In genomic region chr12:19530631-19531020, GRCh38 we compare ENCODE assay signal across 19 cellular contexts.
DNase-seq lines count a peak whose midpoint lies in the region; ATAC-seq, FAIRE-seq and TF ChIP-seq lines count a peak whose summit lies in the region.
"Had no signal": no experiment of that assay in that cellular context is flagged by ENCODE, and none has a peak within 500 bp of the region (broad histone marks: within the 10 kb centered on the region; RNA-seq: fewer than 3 reads in every experiment).

No MANE protein-coding gene starts in this region.

- peaks cover 10% of the 10 kb centered on the region for H3K27me3 Mint-ChIP-seq in endothelial cell (ENCODE audit: unreplicated experiment)

- H3K4me2 ChIP-seq in HepG2 (ENCODE audit: low read depth, low read length), result no peak overlapping the region

- intact Hi-C loops in HepG2 (cut with micrococcal nuclease; ENCODE audit: unreplicated experiment), result no loop called here

- no peaks in the 10 kb centered on the region for H3K79me2 ChIP-seq in HepG2 (ENCODE audit: insufficient read depth, low read length)

- no peak overlapping the region for H2AFZ ChIP-seq in HepG2 (ENCODE audit: low read length)

- no peak overlapping the region for H3K4me3 Mint-ChIP-seq in endothelial cell (ENCODE audit: unreplicated experiment)
- H3K4me3 Mint-ChIP-seq: activated naive CD4-positive, alpha-beta T cell treated with anti-CD3 and anti-CD28 coated beads for 36 hours; H9 had no signal

- peaks cover 39% of the 10 kb centered on the region for H3K4me1 Mint-ChIP-seq in endothelial cell (ENCODE audit: unreplicated experiment)

- H3K27me3 ChIP-seq in HepG2 (ENCODE audit: control insufficient read depth in 1 of 2, insufficient read depth in 2 of 2, low read length in 2 of 2), result no peaks in the 10 kb centered on the region; a peak in 1 of 5 replicates
- H3K27me3 ChIP-seq: cardiac muscle cell, MG63, neutrophil had no signal

- H3K9me3 ChIP-seq in HepG2 (ENCODE audit: low read length), result peaks cover 6% of the 10 kb centered on the region; the same call in 1 of the 2 replicates
- H3K9me3 ChIP-seq: neutrophil had no signal

- no peaks in the 10 kb centered on the region for H3K36me3 ChIP-seq in HepG2 (replicated peaks in 1 of 2; ENCODE audit: control insufficient read depth in 1 of 2, insufficient read depth in 2 of 2, low read length in 2 of 2)
- H3K36me3 ChIP-seq: cardiac muscle cell, MG63, neutrophil had no signal

- ATAC-seq in HepG2 (no peak), GM18870 (IDR thresholded peaks at IDR 0.05; ENCODE audit: unreplicated experiment) (no peak), HG03095 (IDR thresholded peaks at IDR 0.05; ENCODE audit: unreplicated experiment) (no peak), esophagus mucosa (no peak)
- ATAC-seq: GM12878 had no signal

- H3K27ac Mint-ChIP-seq in endothelial cell (ENCODE audit: unreplicated experiment), result no peak overlapping the region
- H3K27ac Mint-ChIP-seq: activated naive CD4-positive, alpha-beta T cell treated with anti-CD3 and anti-CD28 coated beads for 36 hours had no signal

- H4K20me1 ChIP-seq in HepG2 (ENCODE audit: insufficient read depth, low read length), result no peaks in the 10 kb centered on the region

- no peak for TF ChIP-seq RAD21 in HepG2 (CRISPR knock-in tag; IDR thresholded peaks at IDR 0.05)

- TF ChIP-seq POLR2A in HepG2 (IDR thresholded peaks at IDR 0.05; ENCODE audit: insufficient read depth in 1 of 2, low read depth in 2 of 2, low read length in 2 of 2), result no peak

- BruUV-seq in HepG2 (replicated peaks; lab: Mats Ljungman, UMichigan), result no TSS peak

- TF ChIP-seq CTCF in choroid plexus epithelial cell (conservative IDR thresholded peaks at IDR 0.05; ENCODE audit: low read depth, low read length), result no peak
- no peak for TF ChIP-seq CTCF in HepG2 (CRISPR knock-in tag; IDR thresholded peaks at IDR 0.05)
- no peak for TF ChIP-seq CTCF in endothelial cell (IDR thresholded peaks at IDR 0.05; ENCODE audit: unreplicated experiment)

- POLR2A ChIA-PET in HepG2 (lab: Yijun Ruan, JAX), result no interaction called here

- H3K4me3 ChIP-seq in choroid plexus epithelial cell (ENCODE audit: low read depth, low read length), result no peak overlapping the region
- H3K4me3 ChIP-seq in HepG2 (replicated peaks in 1 of 3; ENCODE audit: insufficient read depth in 1 of 3, low read depth in 2 of 3, low read length in 3 of 3), result no peak overlapping the region
- H3K4me3 ChIP-seq: cardiac muscle cell, GM12878, MG63 had no signal

- no peak overlapping the region for H3K9ac ChIP-seq in HepG2 (ENCODE audit: insufficient read depth, low read depth, low read length)

- CTCF ChIA-PET in HepG2 (lab: Yijun Ruan, JAX; ENCODE audit: low intra/inter-chr PET ratio, low total read pairs), result no interaction called here

- TF ChIP-seq EP300 in HepG2 (IDR thresholded peaks at IDR 0.05; ENCODE audit: low read depth in 2 of 2, low read length in 2 of 2) (no peak), HepG2 (CRISPR knock-in tag; IDR thresholded peaks at IDR 0.05; ENCODE audit: borderline replicate concordance) (no peak)

- H3K4me1 ChIP-seq in HepG2 (ENCODE audit: insufficient read depth, low read length), result peaks cover 6% of the 10 kb centered on the region; the same call in 1 of the 2 replicates

- H3K9me3 Mint-ChIP-seq in endothelial cell (ENCODE audit: unreplicated experiment), result no peaks in the 10 kb centered on the region

- no peak for FAIRE-seq in HepG2 (lab: Jason Lieb, UNC)
- FAIRE-seq: GM12878, kidney had no signal

- in situ Hi-C loops in HepG2 (cut with HindIII; ENCODE audit: extremely low pct_ligation_motif_present, low pct_unique_long_range_greater_than_20kb), result no loop called here

- H3K27ac ChIP-seq in HepG2 (ENCODE audit: extremely low read length, insufficient read depth, low read length), result no peak overlapping the region
- H3K27ac ChIP-seq: cardiac muscle cell, neutrophil had no signal

- DNase-seq in AG08395 (ENCODE audit: low spot score), result peak; percentile 47
- peak; percentile 64 for DNase-seq in LHCN-M2 (ENCODE audit: low read depth)
- peak; percentile 65 for DNase-seq in choroid plexus epithelial cell (ENCODE audit: low read depth)
- DNase-seq in HepG2 (ENCODE audit: low spot score), result no peak
- no peak for DNase-seq in endothelial cell (ENCODE audit: low spot score)
- DNase-seq: activated naive CD4-positive, alpha-beta T cell treated with anti-CD3 and anti-CD28 coated beads for 36 hours; effector CD4-positive, alpha-beta T cell; H9; kidney; MG63; NCI-H2081; NCI-H82; T-helper 9 cell had no signal

- H3K36me3 Mint-ChIP-seq in endothelial cell (ENCODE audit: low read depth, unreplicated experiment), result peaks cover 9% of the 10 kb centered on the region

TF ChIP-seq in HepG2, 621 proteins besides CTCF, POLR2A, EP300 and RAD21:
- TF ChIP-seq, protein P1, sequence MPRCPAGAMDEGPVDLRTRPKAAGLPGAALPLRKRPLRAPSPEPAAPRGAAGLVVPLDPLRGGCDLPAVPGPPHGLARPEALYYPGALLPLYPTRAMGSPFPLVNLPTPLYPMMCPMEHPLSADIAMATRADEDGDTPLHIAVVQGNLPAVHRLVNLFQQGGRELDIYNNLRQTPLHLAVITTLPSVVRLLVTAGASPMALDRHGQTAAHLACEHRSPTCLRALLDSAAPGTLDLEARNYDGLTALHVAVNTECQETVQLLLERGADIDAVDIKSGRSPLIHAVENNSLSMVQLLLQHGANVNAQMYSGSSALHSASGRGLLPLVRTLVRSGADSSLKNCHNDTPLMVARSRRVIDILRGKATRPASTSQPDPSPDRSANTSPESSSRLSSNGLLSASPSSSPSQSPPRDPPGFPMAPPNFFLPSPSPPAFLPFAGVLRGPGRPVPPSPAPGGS (CRISPR knock-in tag; IDR thresholded peaks at IDR 0.05), result no peak
- TF ChIP-seq CEBPB (IDR thresholded peaks at IDR 0.05; ENCODE audit: borderline replicate concordance, low read depth, low read length), result peak; percentile 41; the same call in 1 of the 2 replicates

Comparison
In these comparisons a context has a peak if more than half of its experiments do, and no peak if none do; other contexts are left out.
1. DNase-seq: peak in AG08395 (single experiment), LHCN-M2 (single experiment) and choroid plexus epithelial cell (single experiment); none in HepG2 (single experiment) and endothelial cell (single experiment).